In genomic region chr2:40355451-40355850, GRCh38 we compare ENCODE assay signal across 7 cellular contexts.
"Had no signal": no experiment of that assay in that cellular context is flagged by ENCODE, and none has a peak within 500 bp of the region (broad histone marks: within the 10 kb centered on the region; RNA-seq: fewer than 3 reads in every experiment).

No MANE protein-coding gene starts in this region.

- H3K27ac ChIP-seq: HL-60, KMS-11 had no signal

- FAIRE-seq: HepG2, HTR-8/SVneo, K562 had no signal

- ATAC-seq: HepG2, K562 had no signal

- H3K9ac ChIP-seq: KMS-11 had no signal

- H3K4me2 ChIP-seq: KMS-11 had no signal

- DNase-seq: KBM-7, KG1 had no signal

- H3K4me3 ChIP-seq: K562 had no signal
